In genomic region chr19:35278578-35279284, GRCh38 we compare ENCODE assay signal across 2 cellular contexts.
TF ChIP-seq lines count a peak whose summit lies in the region.

No MANE protein-coding gene starts in this region.

TF ChIP-seq in GM12878, 131 proteins besides CTCF, POLR2A, EP300 and RAD21:
- no peak for TF ChIP-seq EED (IDR thresholded peaks at IDR 0.05; ENCODE audit: low read depth)
- TF ChIP-seq ELK1 (IDR thresholded peaks at IDR 0.05; ENCODE audit: low read depth, low read length) = no peak
- no peak for TF ChIP-seq YY1 (IDR thresholded peaks at IDR 0.05; ENCODE audit: low read depth, low read length)
- TF ChIP-seq SREBF1 (IDR thresholded peaks at IDR 0.05; ENCODE audit: low read length) = no peak
- TF ChIP-seq RFX5 (IDR thresholded peaks at IDR 0.05; ENCODE audit: low read depth, low read length) = no peak

TF ChIP-seq in liver, 16 proteins besides CTCF, POLR2A, EP300 and RAD21:
- TF ChIP-seq GABPA (IDR thresholded peaks at IDR 0.05 in 1 of 2, conservative IDR thresholded peaks at IDR 0.05 in 1 of 2) (no peak), FOXA1 (IDR thresholded peaks at IDR 0.05) (no peak), ATF3 (IDR thresholded peaks at IDR 0.05) (no peak), EGR1 (IDR thresholded peaks at IDR 0.05; ENCODE audit: low read depth in 2 of 2) (no peak), HNF4G (IDR thresholded peaks at IDR 0.05) (no peak), JUND (IDR thresholded peaks at IDR 0.05) (no peak), RXRA (IDR thresholded peaks at IDR 0.05) (no peak), TAF1 (conservative IDR thresholded peaks at IDR 0.05) (no peak)
